Comparison of ENCODE assay signal across 9 cellular contexts in the genomic region with DNA sequence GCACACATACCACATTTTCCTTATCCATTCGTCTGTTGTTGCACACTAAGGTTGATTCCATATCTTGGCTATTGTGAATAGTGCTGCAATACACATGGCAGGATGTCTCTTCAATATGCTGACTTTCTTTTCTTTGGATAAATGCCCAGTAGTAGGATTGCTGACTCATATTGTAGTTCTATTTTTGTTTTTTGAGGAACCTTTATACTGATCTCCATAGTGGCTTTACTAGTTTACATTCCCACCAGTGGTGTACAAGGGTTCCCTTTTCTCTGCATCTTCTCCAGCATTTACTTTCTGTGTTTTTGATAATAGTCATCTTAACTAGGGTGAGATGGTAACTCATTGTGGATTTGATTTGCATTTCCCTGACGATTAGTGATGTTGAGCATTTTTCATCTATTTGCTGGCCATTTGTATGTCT.
A peak's percentile ranks its signal among the peaks of the same experiment; 100 is the strongest.
DNase-seq lines count a peak whose midpoint lies in the region; ATAC-seq and TF ChIP-seq lines count a peak whose summit lies in the region.
"Had no signal": no experiment of that assay in that cellular context is flagged by ENCODE, and none has a peak within 500 bp of the region (broad histone marks: within the 10 kb centered on the region; RNA-seq: fewer than 3 reads in every experiment).

No MANE protein-coding gene starts in this region.

- peak overlapping the region; percentile 33 for H3K27ac Mint-ChIP-seq in chondrocyte (ENCODE audit: unreplicated experiment)
- no peak overlapping the region for H3K27ac Mint-ChIP-seq in mesothelial cell of epicardium

- H3K27me3 Mint-ChIP-seq in chondrocyte (ENCODE audit: low read depth) (no peaks in the 10 kb centered on the region), mesothelial cell of epicardium (ENCODE audit: low read depth) (no peaks in the 10 kb centered on the region)

- H3K4me1 Mint-ChIP-seq in chondrocyte (ENCODE audit: low read depth) (peaks cover 20% of the 10 kb centered on the region), mesothelial cell of epicardium (peaks cover 8% of the 10 kb centered on the region)

- H3K9me3 Mint-ChIP-seq in chondrocyte (ENCODE audit: low read depth): peaks cover 13% of the 10 kb centered on the region
- peaks cover 26% of the 10 kb centered on the region for H3K9me3 Mint-ChIP-seq in mesothelial cell of epicardium

- no peak overlapping the region for H3K4me3 Mint-ChIP-seq in chondrocyte (ENCODE audit: unreplicated experiment)
- H3K4me3 Mint-ChIP-seq in mesothelial cell of epicardium: no peak overlapping the region

- H3K36me3 Mint-ChIP-seq in chondrocyte (ENCODE audit: low read depth) (peaks cover 3% of the 10 kb centered on the region), mesothelial cell of epicardium (peaks cover 37% of the 10 kb centered on the region)

- peak; percentile 75 for DNase-seq in ELR (ENCODE audit: low read depth)
- peak; percentile 21 to 51 for DNase-seq in NCI-H446 (lab: John Stamatoyannopoulos, UW)
- no peak for DNase-seq in chondrocyte (ENCODE audit: low spot score)
- peak; percentile 85 for DNase-seq in myocyte (ENCODE audit: low read depth)
- no peak for DNase-seq in activated effector memory CD4-positive, alpha-beta T cell treated with Interleukin-2 at 50 U/mL for 16 hours
- DNase-seq in mesothelial cell of epicardium (ENCODE audit: low spot score in 2 of 2, unreplicated experiment in 2 of 2): no peak
- DNase-seq: NCI-H2081 treated with DMSO at 0.1 percent for 48 hours had no signal

- TF ChIP-seq CTCF in chondrocyte (IDR thresholded peaks at IDR 0.05) (no peak), mesothelial cell of epicardium (IDR thresholded peaks at IDR 0.05; ENCODE audit: unreplicated experiment) (no peak)

- ATAC-seq in GM21619 (IDR thresholded peaks at IDR 0.05; ENCODE audit: unreplicated experiment) (no peak), HG02885 (IDR thresholded peaks at IDR 0.05; ENCODE audit: poor library complexity, unreplicated experiment) (no peak)

Comparison
In these comparisons a context has a peak if more than half of its experiments do, and no peak if none do; other contexts are left out.
1. DNase-seq: peak in ELR (single experiment), NCI-H446 (2 of 2) and myocyte (single experiment); none in chondrocyte (single experiment), activated effector memory CD4-positive, alpha-beta T cell treated with Interleukin-2 at 50 U/mL for 16 hours (single experiment) and mesothelial cell of epicardium (0 of 2).